In the genomic region with DNA sequence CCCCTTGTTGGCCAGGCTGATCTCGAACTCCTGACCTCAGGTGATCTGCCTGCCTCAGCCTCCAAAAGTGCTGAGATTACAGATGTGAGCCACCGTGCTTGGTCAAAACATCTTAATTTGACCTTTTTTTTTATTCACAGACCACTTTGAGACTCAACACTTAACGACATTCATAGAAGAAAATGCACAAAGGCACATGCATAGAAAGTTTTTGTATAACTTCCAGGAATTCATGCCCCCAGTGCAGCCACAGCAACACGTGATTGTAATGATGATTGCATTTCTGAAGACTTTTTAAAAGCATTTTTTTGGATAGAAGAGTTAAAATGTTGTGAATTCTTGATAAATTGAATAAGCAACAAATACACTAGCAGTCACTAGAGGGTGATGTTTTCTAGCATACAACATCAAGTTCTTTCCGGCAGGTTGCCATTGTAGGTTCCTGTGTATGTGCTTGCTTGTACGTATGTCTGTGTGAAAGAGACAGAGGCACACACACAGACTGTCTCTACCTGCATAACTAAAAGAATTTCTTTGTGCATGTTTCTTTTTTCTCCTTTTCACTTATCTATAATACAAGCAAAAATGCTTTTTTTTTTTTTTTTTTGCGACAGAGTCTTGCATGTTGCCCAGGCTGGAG, we compare ENCODE assay signal across 8 cellular contexts.
A peak's percentile ranks its signal among the peaks of the same experiment; 100 is the strongest.
DNase-seq lines count a peak whose midpoint lies in the region; ATAC-seq, FAIRE-seq and TF ChIP-seq lines count a peak whose summit lies in the region.
"Not testable (repeated sequence)": the region's sequence is repeated elsewhere in the genome, so short reads cannot be mapped to it uniquely, and the experiment has no call there.

No MANE protein-coding gene starts in this region.

- not testable (repeated sequence) for H3K4me3 ChIP-seq in A549; astrocyte (ENCODE audit: insufficient read depth, low read depth, low read length)

- not testable (repeated sequence) for TF ChIP-seq POLR2A in A549 (IDR thresholded peaks at IDR 0.05; ENCODE audit: low read length)

- not testable (repeated sequence) for H3K9me3 Mint-ChIP-seq in astrocyte (ENCODE audit: unreplicated experiment)

- peak overlapping the region; percentile 49 for H3K9ac ChIP-seq in astrocyte (ENCODE audit: low read length)

- H3K27ac ChIP-seq in A549: peak overlapping the region; percentile 17 to 86; a peak in 4 of 6 replicates
- H3K27ac ChIP-seq in astrocyte (ENCODE audit: low read depth, low read length): peak overlapping the region; percentile 71

- TF ChIP-seq CTCF in A549 (IDR thresholded peaks at IDR 0.05) (peak; percentile 25; the same call in 1 of the 3 replicates), astrocyte (IDR thresholded peaks at IDR 0.05; ENCODE audit: insufficient read depth, low read depth, low read length) (peak; percentile 27)

- H3K4me1 Mint-ChIP-seq in T-helper 17 cell: peaks cover 15% of the 10 kb centered on the region
- H3K4me1 Mint-ChIP-seq in astrocyte (ENCODE audit: low read depth, unreplicated experiment): peaks cover 41% of the 10 kb centered on the region

- POLR2A ChIA-PET in A549 (lab: Yijun Ruan, JAX): not testable (repeated sequence)

- H2AFZ ChIP-seq in astrocyte (ENCODE audit: low read depth, low read length): not testable (repeated sequence)

- peak in 1 of 2 experiments; percentile 66 for DNase-seq in A549 (ENCODE audit: low read depth in 1 of 2, low spot score in 1 of 2)
- DNase-seq in ELR (ENCODE audit: low read depth): peak; percentile 61
- peak; percentile 61 for DNase-seq in NCI-H1694 treated with DMSO at 0.1 percent for 48 hours (lab: John Stamatoyannopoulos, UW)
- not testable (repeated sequence) for DNase-seq in T-helper 17 cell; left colon; sciatic nerve (ENCODE audit: low spot score)
- DNase-seq in astrocyte (ENCODE audit: low read depth): peak; percentile 77

- 79% methylated on average over 7 of the region's 7 CpGs for WGBS in A549 (ENCODE audit: missing lambda C conversion rate)

- H3K36me3 ChIP-seq in astrocyte (ENCODE audit: insufficient read depth, low read length): not testable (repeated sequence)

- not testable (repeated sequence) for H3K4me2 ChIP-seq in A549
- H3K4me2 ChIP-seq in astrocyte (ENCODE audit: low read length): peak overlapping the region; percentile 11

- not testable (repeated sequence) for H3K27ac Mint-ChIP-seq in T-helper 17 cell
- H3K27ac Mint-ChIP-seq in astrocyte (ENCODE audit: unreplicated experiment): peak overlapping the region; percentile 58

- H3K27me3 Mint-ChIP-seq in T-helper 17 cell; astrocyte (ENCODE audit: low read depth, unreplicated experiment): not testable (repeated sequence)

- peak; percentile 20 to 36; a peak in 3 of 5 replicates for TF ChIP-seq RAD21 in A549 (conservative IDR thresholded peaks at IDR 0.05 in 1 of 2, IDR thresholded peaks at IDR 0.05 in 1 of 2)

- not testable (repeated sequence) for H3K9me3 ChIP-seq in A549; T-helper 17 cell (ENCODE audit: control insufficient read depth, low read length, poor library complexity, severe bottlenecking); astrocyte (ENCODE audit: insufficient read depth, low read depth, low read length)

- H3K36me3 Mint-ChIP-seq in T-helper 17 cell (ENCODE audit: low read depth): not testable (repeated sequence)
- peaks cover 11% of the 10 kb centered on the region for H3K36me3 Mint-ChIP-seq in astrocyte (ENCODE audit: low read depth, unreplicated experiment)

- H4K20me1 ChIP-seq in astrocyte (ENCODE audit: insufficient read depth, low read length): not testable (repeated sequence)

- ATAC-seq in A549 (peak in 1 of 2 experiments; percentile 19; a peak in 1 of 6 replicates), T-helper 17 cell (peak; percentile 88), esophagus mucosa (peak; percentile 75), left colon (peak; percentile 70), sciatic nerve (peak; percentile 59)

- TF ChIP-seq EP300 in A549 (IDR thresholded peaks at IDR 0.05): not testable (repeated sequence)

- intact Hi-C loops in left colon (cut with DNase I, micrococcal nuclease); sciatic nerve (cut with DNase I): not testable (repeated sequence)

- H3K27me3 ChIP-seq in astrocyte (ENCODE audit: insufficient read depth, low read length): not testable (repeated sequence)

- not testable (repeated sequence) for FAIRE-seq in A549 (lab: Jason Lieb, UNC); astrocyte (lab: Jason Lieb, UNC)

- CTCF ChIA-PET in A549 (lab: Yijun Ruan, JAX): interaction anchor here (0.9 to 1.6 kb wide), 2 partner anchors 24 to 39 kb away, joined by 3 to 10 read pairs; no protein-coding TSS in a partner anchor

- peaks cover 48% of the 10 kb centered on the region for H3K4me1 ChIP-seq in A549
- peaks cover 39% of the 10 kb centered on the region for H3K4me1 ChIP-seq in astrocyte (ENCODE audit: insufficient read depth, low read length)

- H3K4me3 Mint-ChIP-seq in T-helper 17 cell; astrocyte (ENCODE audit: unreplicated experiment): not testable (repeated sequence)

- H3K79me2 ChIP-seq in astrocyte (ENCODE audit: insufficient read depth, low read length): peaks cover 46% of the 10 kb centered on the region

TF ChIP-seq in A549, 52 proteins besides CTCF, POLR2A, EP300 and RAD21:
- TF ChIP-seq SMC3 (IDR thresholded peaks at IDR 0.05): 0 out of 3 replicates have a peak, but pooled peaks have one; percentile 10
